In the genomic region with DNA sequence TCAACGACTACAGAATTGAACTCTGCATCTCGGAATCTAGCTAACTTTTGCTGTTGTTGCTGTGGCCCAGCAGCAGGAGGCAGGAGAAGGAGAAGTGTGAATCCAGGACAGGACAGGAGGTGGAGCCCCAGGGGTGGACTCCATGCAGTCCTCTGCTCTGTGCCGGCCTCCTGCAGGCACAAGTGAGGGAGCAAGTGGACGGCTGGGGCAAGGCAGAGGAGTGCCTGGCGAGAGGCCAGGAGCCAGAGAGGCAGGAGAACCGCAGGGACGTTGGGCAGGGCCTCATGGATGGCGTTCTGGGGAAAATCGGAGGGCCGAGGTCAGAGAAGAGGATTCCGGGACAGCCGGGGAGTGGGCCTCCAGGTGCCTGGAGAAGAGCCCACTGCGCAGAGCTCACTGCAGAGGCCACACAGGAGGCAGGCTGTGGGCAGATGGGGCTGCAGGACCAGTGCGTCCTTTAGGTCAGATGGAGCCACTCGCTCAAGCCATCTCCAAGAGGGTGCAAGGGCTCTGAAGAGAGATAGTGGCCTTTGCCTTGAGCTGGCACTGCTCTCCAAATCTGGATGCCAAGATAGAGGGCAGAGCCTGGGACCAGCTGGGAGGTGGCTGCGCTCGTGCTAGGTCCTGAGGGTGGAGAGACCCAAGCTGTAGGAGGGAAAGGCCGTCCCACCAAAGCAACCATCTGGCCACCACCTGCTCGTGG, we compare ENCODE assay signal across 9 cellular contexts.
DNase-seq lines count a peak whose midpoint lies in the region; ATAC-seq and TF ChIP-seq lines count a peak whose summit lies in the region.
"Had no signal": no experiment of that assay in that cellular context is flagged by ENCODE, and none has a peak within 500 bp of the region (broad histone marks: within the 10 kb centered on the region; RNA-seq: fewer than 3 reads in every experiment).

No MANE protein-coding gene starts in this region.

- H3K4me1 ChIP-seq in Loucy (ENCODE audit: insufficient read depth, low read length, poor library complexity, severe bottlenecking) (no peaks in the 10 kb centered on the region), transverse colon (peaks cover 10 to 32% (median 20%) of the 10 kb centered on the region in 4 donors)

- 40 to 89% methylated on average over 1 to 19 of the region's 19 CpGs for WGBS in transverse colon (ENCODE audit: low coverage in 1 of 2), 2 donors

- CTCF ChIA-PET in activated CD8-positive, alpha-beta T cell treated with anti-CD3 and anti-CD28 coated beads for 36 hours (lab: Charles Lee) = interaction anchor here (1.0 to 1.7 kb wide), 2 partner anchors 24 to 28 kb away, joined by 3 to 6 read pairs; no protein-coding TSS in a partner anchor

- POLR2A ChIA-PET in activated CD8-positive, alpha-beta T cell treated with anti-CD3 and anti-CD28 coated beads for 36 hours (lab: Charles Lee) = no interaction called here

- H3K4me3 ChIP-seq in Loucy (ENCODE audit: low read length, poor library complexity, severe bottlenecking) (no peak overlapping the region), kidney epithelial cell (ENCODE audit: low read depth, low read length) (no peak overlapping the region), transverse colon (no peak overlapping the region)

- no peaks in the 10 kb centered on the region for H3K79me2 ChIP-seq in Loucy (ENCODE audit: insufficient read depth, low read length)

- no peak overlapping the region for H3K4me2 ChIP-seq in Loucy (ENCODE audit: low read depth, low read length, poor library complexity, severe bottlenecking)

- no peak for DNase-seq in chondrocyte (ENCODE audit: low spot score)
- no peak for DNase-seq in kidney epithelial cell (ENCODE audit: low read depth)
- DNase-seq in transverse colon = no peak
- no peak for DNase-seq in midbrain (lab: John Stamatoyannopoulos, UW)
- DNase-seq in activated CD8-positive, alpha-beta T cell treated with anti-CD3 and anti-CD28 coated beads for 36 hours = no peak
- DNase-seq: activated T-cell treated with anti-CD3 and anti-CD28 coated beads, Interleukin-2, amount 50 U/mL, for 48 hours had no signal

- peak overlapping the region in 3 of 4 donors; percentile 47 to 74 (median 49) for H3K27ac ChIP-seq in transverse colon

- H3K27me3 Mint-ChIP-seq in chondrocyte (ENCODE audit: low read depth) = no peaks in the 10 kb centered on the region
- no peaks in the 10 kb centered on the region for H3K27me3 Mint-ChIP-seq in activated CD8-positive, alpha-beta T cell treated with anti-CD3 and anti-CD28 coated beads for 36 hours
- H3K27me3 Mint-ChIP-seq: stimulated activated memory B cell treated with anti-CD40 and anti-IgM and Interleukin-4, amounts not matched to agents 10 μg/mL and 1 μg/mL and 100 μg/mL, for 72 hours had no signal

- no peaks in the 10 kb centered on the region for H3F3A ChIP-seq in Loucy (ENCODE audit: low read depth)

- no peak for TF ChIP-seq EP300 in transverse colon (IDR thresholded peaks at IDR 0.05; ENCODE audit: low read depth)

- H3K36me3 Mint-ChIP-seq in chondrocyte (ENCODE audit: low read depth) = peaks cover 14% of the 10 kb centered on the region
- no peaks in the 10 kb centered on the region for H3K36me3 Mint-ChIP-seq in activated CD8-positive, alpha-beta T cell treated with anti-CD3 and anti-CD28 coated beads for 36 hours (ENCODE audit: low read depth)

- H4K20me1 ChIP-seq in Loucy (ENCODE audit: insufficient read depth, low read length, poor library complexity, severe bottlenecking) = no peaks in the 10 kb centered on the region

- peaks cover 64% of the 10 kb centered on the region for H3K4me1 Mint-ChIP-seq in chondrocyte (ENCODE audit: low read depth)
- no peaks in the 10 kb centered on the region for H3K4me1 Mint-ChIP-seq in activated CD8-positive, alpha-beta T cell treated with anti-CD3 and anti-CD28 coated beads for 36 hours (ENCODE audit: low read depth)
- H3K4me1 Mint-ChIP-seq: stimulated activated memory B cell treated with anti-CD40 and anti-IgM and Interleukin-4, amounts not matched to agents 10 μg/mL and 1 μg/mL and 100 μg/mL, for 72 hours had no signal

- H3K36me3 ChIP-seq in Loucy (ENCODE audit: insufficient read depth, low read length) (0 out of 2 replicates have a peak, but pooled peaks cover 3% of the 10 kb centered on the region), kidney epithelial cell (ENCODE audit: control insufficient read depth, insufficient read depth, low read length) (no peaks in the 10 kb centered on the region), transverse colon (peaks cover 0 to 7% (median 0%) of the 10 kb centered on the region in 4 donors)

- no peaks in the 10 kb centered on the region for H3K9me3 ChIP-seq in Loucy (ENCODE audit: insufficient read depth, low read depth, low read length)
- H3K9me3 ChIP-seq in transverse colon = no peaks in the 10 kb centered on the region

- in situ Hi-C loops in transverse colon (cut with MboI; ENCODE audit: low pct_ligation_motif_present in 1 of 4, low pct_unique_long_range_greater_than_20kb in 1 of 4, low sequenced_read_pairs in 3 of 4) = loop anchor here in 1 of 4 donors (25.0 kb wide), 1 partner anchor 316 kb away; no protein-coding TSS in a partner anchor

- H3K27ac Mint-ChIP-seq in chondrocyte (ENCODE audit: unreplicated experiment) = peak overlapping the region; percentile 74
- H3K27ac Mint-ChIP-seq in activated CD8-positive, alpha-beta T cell treated with anti-CD3 and anti-CD28 coated beads for 36 hours = no peak overlapping the region
- H3K27ac Mint-ChIP-seq: stimulated activated memory B cell treated with anti-CD40 and anti-IgM and Interleukin-4, amounts not matched to agents 10 μg/mL and 1 μg/mL and 100 μg/mL, for 72 hours had no signal

- no peak for ATAC-seq in activated CD8-positive, alpha-beta T cell treated with anti-CD3 and anti-CD28 coated beads for 36 hours
- ATAC-seq in HG02884 (IDR thresholded peaks at IDR 0.05; ENCODE audit: unreplicated experiment) = no peak
- ATAC-seq: stimulated activated memory B cell treated with anti-CD40 and anti-IgM and Interleukin-4, amounts not matched to agents 10 μg/mL and 1 μg/mL and 100 μg/mL, for 72 hours had no signal

- H2AFZ ChIP-seq in Loucy (ENCODE audit: low read length) = no peak overlapping the region

- H3K9me2 ChIP-seq in Loucy (replicated peaks; ENCODE audit: low read depth, low read length) = no peaks in the 10 kb centered on the region

- TF ChIP-seq POLR2A in transverse colon (IDR thresholded peaks at IDR 0.05) = no peak

- H3K27me3 ChIP-seq in Loucy (ENCODE audit: insufficient read depth, low read length, poor library complexity, severe bottlenecking) (no peaks in the 10 kb centered on the region), kidney epithelial cell (ENCODE audit: control insufficient read depth, insufficient read depth, low read length) (no peaks in the 10 kb centered on the region), transverse colon (no peaks in the 10 kb centered on the region)

- intact Hi-C loops in transverse colon (cut with DNase I; ENCODE audit: low total_unique reads) = no loop called here
- intact Hi-C loops in activated CD8-positive, alpha-beta T cell treated with anti-CD3 and anti-CD28 coated beads for 36 hours (cut with micrococcal nuclease) = no loop called here

- H3K9me3 Mint-ChIP-seq in chondrocyte (ENCODE audit: low read depth) = no peaks in the 10 kb centered on the region
- H3K9me3 Mint-ChIP-seq in activated CD8-positive, alpha-beta T cell treated with anti-CD3 and anti-CD28 coated beads for 36 hours = no peaks in the 10 kb centered on the region
- H3K9me3 Mint-ChIP-seq: stimulated activated memory B cell treated with anti-CD40 and anti-IgM and Interleukin-4, amounts not matched to agents 10 μg/mL and 1 μg/mL and 100 μg/mL, for 72 hours had no signal

- TF ChIP-seq CTCF in Loucy (conservative IDR thresholded peaks at IDR 0.05; ENCODE audit: low read length) = peak; percentile 21; the same call in 1 of the 2 replicates
- TF ChIP-seq CTCF in chondrocyte (IDR thresholded peaks at IDR 0.05) = no peak
- TF ChIP-seq CTCF in kidney epithelial cell (IDR thresholded peaks at IDR 0.05; ENCODE audit: insufficient read depth, low read length, poor library complexity, severe bottlenecking) = peak; percentile 12
- no peak for TF ChIP-seq CTCF in transverse colon (IDR thresholded peaks at IDR 0.05)
- no peak for TF ChIP-seq CTCF in activated CD8-positive, alpha-beta T cell treated with anti-CD3 and anti-CD28 coated beads for 36 hours (IDR thresholded peaks at IDR 0.05)

- no peak overlapping the region for H3K9ac ChIP-seq in Loucy (ENCODE audit: low read depth, low read length, poor library complexity, severe bottlenecking)

- H3K4me3 Mint-ChIP-seq in chondrocyte (ENCODE audit: unreplicated experiment) = no peak overlapping the region
- H3K4me3 Mint-ChIP-seq in activated CD8-positive, alpha-beta T cell treated with anti-CD3 and anti-CD28 coated beads for 36 hours = no peak overlapping the region
- H3K4me3 Mint-ChIP-seq: stimulated activated memory B cell treated with anti-CD40 and anti-IgM and Interleukin-4, amounts not matched to agents 10 μg/mL and 1 μg/mL and 100 μg/mL, for 72 hours had no signal

Comparison
In these comparisons a context has a peak if more than half of its experiments do, and no peak if none do; other contexts are left out.
1. CTCF ChIP-seq: peak in Loucy (single experiment) and kidney epithelial cell (single experiment); none in chondrocyte (single experiment), transverse colon (0 of 5) and activated CD8-positive, alpha-beta T cell treated with anti-CD3 and anti-CD28 coated beads for 36 hours (single experiment).